Comparison of ENCODE assay signal across 26 cellular contexts in the genomic region with DNA sequence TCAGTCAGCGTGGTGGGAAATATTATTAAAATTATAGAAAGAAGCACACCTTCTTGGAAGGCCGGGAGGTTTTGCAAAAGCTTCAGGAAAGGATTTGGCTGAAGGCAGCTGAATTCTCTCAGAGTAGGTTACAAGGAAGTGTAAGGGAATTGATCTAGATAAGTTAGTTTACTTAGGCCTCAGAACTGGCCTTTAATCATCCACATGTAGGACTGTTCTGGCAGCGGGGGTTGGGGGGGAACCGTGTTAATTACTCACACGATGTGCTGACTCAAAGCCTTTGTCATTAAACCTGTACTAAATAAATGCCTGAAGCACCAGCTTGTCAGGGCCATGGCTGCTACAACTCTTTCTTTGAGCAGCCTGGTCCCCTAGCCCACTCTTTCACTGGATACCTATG. TPM values are rescaled to one million over a fixed set of nuclear protein-coding genes. Genes with fewer than 3 reads are reported as not detected.
"Had no signal": no experiment of that assay in that cellular context is flagged by ENCODE, and none has a peak within 500 bp of the region (broad histone marks: within the 10 kb centered on the region; RNA-seq: fewer than 3 reads in every experiment).

No MANE protein-coding gene starts in this region.

- H3K4me3 Mint-ChIP-seq: activated CD4-positive, alpha-beta T cell treated with anti-CD3 and anti-CD28 coated beads for 36 hours; activated CD8-positive, alpha-beta memory T cell treated with anti-CD3 and anti-CD28 coated beads, Interleukin-2, amount 10 ng/mL, durations not matched to agents 7 days and 5 days; activated naive CD8-positive, alpha-beta T cell treated with anti-CD3 and anti-CD28 coated beads, Interleukin-2, amount 10 ng/mL, durations not matched to agents 7 days and 5 days; activated T-cell treated with anti-CD3 and anti-CD28 coated beads, Interleukin-2, amount 50 U/mL, for 24 hours; activated T-helper 17 cell treated with anti-CD3 and anti-CD28 coated beads, Interleukin-2, amount 50 U/mL, for 72 hours had no signal

- H3K4me3 ChIP-seq: adrenal gland, colonic mucosa, Peyer's patch had no signal

- H3K27me3 Mint-ChIP-seq: activated CD4-positive, alpha-beta T cell treated with anti-CD3 and anti-CD28 coated beads for 36 hours; activated CD8-positive, alpha-beta memory T cell treated with anti-CD3 and anti-CD28 coated beads, Interleukin-2, amount 10 ng/mL, durations not matched to agents 7 days and 5 days; activated naive CD8-positive, alpha-beta T cell treated with anti-CD3 and anti-CD28 coated beads, Interleukin-2, amount 10 ng/mL, durations not matched to agents 7 days and 5 days; activated T-cell treated with anti-CD3 and anti-CD28 coated beads, Interleukin-2, amount 50 U/mL, for 24 hours; activated T-helper 17 cell treated with anti-CD3 and anti-CD28 coated beads, Interleukin-2, amount 50 U/mL, for 72 hours had no signal

- H3K9me3 Mint-ChIP-seq: activated naive CD8-positive, alpha-beta T cell treated with anti-CD3 and anti-CD28 coated beads, Interleukin-2, amount 10 ng/mL, durations not matched to agents 7 days and 5 days; activated T-helper 17 cell treated with anti-CD3 and anti-CD28 coated beads, Interleukin-2, amount 50 U/mL, for 72 hours had no signal

- H3K4me1 Mint-ChIP-seq: activated CD4-positive, alpha-beta T cell treated with anti-CD3 and anti-CD28 coated beads for 36 hours; activated naive CD8-positive, alpha-beta T cell treated with anti-CD3 and anti-CD28 coated beads, Interleukin-2, amount 10 ng/mL, durations not matched to agents 7 days and 5 days; activated T-helper 17 cell treated with anti-CD3 and anti-CD28 coated beads, Interleukin-2, amount 50 U/mL, for 72 hours had no signal

- DNase-seq: activated CD4-positive, alpha-beta T cell treated with anti-CD3 and anti-CD28 coated beads for 36 hours; activated CD8-positive, alpha-beta memory T cell treated with anti-CD3 and anti-CD28 coated beads, Interleukin-2, amount 10 ng/mL, durations not matched to agents 7 days and 5 days; activated gamma-delta T cell; activated naive CD4-positive, alpha-beta T cell treated with anti-CD3 and anti-CD28 coated beads, Interleukin-2, amount 50 U/mL, for 16 hours; activated naive CD8-positive, alpha-beta T cell treated with anti-CD3 and anti-CD28 coated beads, Interleukin-2, amount 10 ng/mL, durations not matched to agents 7 days and 5 days; activated T-cell treated with anti-CD3 and anti-CD28 coated beads, Interleukin-2, amount 50 U/mL, for 24 hours; adrenal gland; anterior cingulate cortex; caudate nucleus; colonic mucosa; MM.1S; NCI-H1105; NCI-H1436; NCI-H1694 treated with DMSO at 0.1 percent for 48 hours; NCI-H2029 treated with DMSO at 0.1 percent for 48 hours; NCI-H510A treated with DMSO at 0.1 percent for 48 hours; NCI-H69; NK-92 treated with Interleukin-12 subunit alpha and Interleukin-12 subunit beta, amount 100 ng/mL, for 24 hours; OCI-M1; Peyer's patch; SHP77 treated with DMSO at 0.1 percent for 48 hours; T-helper 2 cell; T1000; WERI-Rb-1 had no signal

- H3K27ac Mint-ChIP-seq: activated CD4-positive, alpha-beta T cell treated with anti-CD3 and anti-CD28 coated beads for 36 hours; activated CD8-positive, alpha-beta memory T cell treated with anti-CD3 and anti-CD28 coated beads, Interleukin-2, amount 10 ng/mL, durations not matched to agents 7 days and 5 days; activated naive CD8-positive, alpha-beta T cell treated with anti-CD3 and anti-CD28 coated beads, Interleukin-2, amount 10 ng/mL, durations not matched to agents 7 days and 5 days; activated T-cell treated with anti-CD3 and anti-CD28 coated beads, Interleukin-2, amount 50 U/mL, for 24 hours; activated T-helper 17 cell treated with anti-CD3 and anti-CD28 coated beads, Interleukin-2, amount 50 U/mL, for 72 hours had no signal

- ATAC-seq: activated CD4-positive, alpha-beta T cell treated with anti-CD3 and anti-CD28 coated beads for 36 hours; activated CD8-positive, alpha-beta memory T cell treated with anti-CD3 and anti-CD28 coated beads, Interleukin-2, amount 10 ng/mL, durations not matched to agents 7 days and 5 days; activated T-helper 17 cell treated with anti-CD3 and anti-CD28 coated beads, Interleukin-2, amount 50 U/mL, for 72 hours had no signal

RNA-seq across cellular contexts. Expression of a gene that starts 12.8 kb away (rescaled TPM):
- total RNA-seq: activated CD4-positive, alpha-beta T cell treated with anti-CD3 and anti-CD28 coated beads for 36 hours; activated CD8-positive, alpha-beta memory T cell treated with anti-CD3 and anti-CD28 coated beads, Interleukin-2, amount 10 ng/mL, durations not matched to agents 7 days and 5 days; activated naive CD8-positive, alpha-beta T cell treated with anti-CD3 and anti-CD28 coated beads, Interleukin-2, amount 10 ng/mL, durations not matched to agents 7 days and 5 days; activated T-helper 17 cell treated with anti-CD3 and anti-CD28 coated beads, Interleukin-2, amount 50 U/mL, for 72 hours; colonic mucosa; Peyer's patch; SK-MEL-5 had no signal
